Comparison of ENCODE assay signal across 36 cellular contexts in the genomic region with DNA sequence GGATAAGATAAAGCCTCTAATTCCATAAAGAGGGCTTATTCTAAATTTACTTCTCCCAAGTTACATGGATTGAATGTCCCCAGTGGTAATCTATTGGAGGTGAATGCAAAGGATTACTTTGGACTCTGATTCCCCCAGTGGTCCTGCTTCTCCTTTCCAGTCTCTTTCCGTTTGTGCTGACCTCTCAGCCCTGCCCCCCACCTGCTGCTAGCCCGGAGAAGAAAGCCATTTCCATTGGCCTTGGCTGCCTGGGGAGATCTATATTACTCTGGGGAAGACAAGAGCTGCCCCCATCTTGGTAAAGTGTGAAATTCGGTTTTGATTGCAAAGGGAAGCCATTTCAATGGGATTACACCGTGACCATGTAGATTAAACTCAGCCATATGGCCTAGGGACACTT. TPM values are rescaled to one million over a fixed set of nuclear protein-coding genes. Genes with fewer than 3 reads are reported as not detected.
"Had no signal": no experiment of that assay in that cellular context is flagged by ENCODE, and none has a peak within 500 bp of the region (broad histone marks: within the 10 kb centered on the region; RNA-seq: fewer than 3 reads in every experiment).

No MANE protein-coding gene starts in this region.

- H3K27me3 ChIP-seq: ascending aorta had no signal

- H3K4me3 ChIP-seq: ascending aorta, cardiac muscle cell, colonic mucosa had no signal

- H3K27ac Mint-ChIP-seq: activated CD4-positive, alpha-beta T cell treated with anti-CD3 and anti-CD28 coated beads, Interleukin-2, amount 10 ng/mL, durations not matched to agents 24 days and 14 days; activated CD8-positive, alpha-beta T cell treated with anti-CD3 and anti-CD28 coated beads for 36 hours; activated naive CD4-positive, alpha-beta T cell treated with anti-CD3 and anti-CD28 coated beads, Interleukin-2, amount 50 U/mL, for 24 hours; activated naive CD8-positive, alpha-beta T cell treated with anti-CD3 and anti-CD28 coated beads, Interleukin-2, amount 10 ng/mL, durations not matched to agents 7 days and 5 days; activated T-cell treated with anti-CD3 and anti-CD28 coated beads, Interleukin-2, amount 50 U/mL, for 72 hours; activated T-helper 17 cell treated with anti-CD3 and anti-CD28 coated beads, Interleukin-2, amount 50 U/mL, for 72 hours had no signal

- H3K27ac ChIP-seq: ascending aorta, cardiac muscle cell, colonic mucosa, KMS-11, VCaP had no signal

- H3K36me3 ChIP-seq: ascending aorta, cardiac muscle cell, colonic mucosa had no signal

- H3K4me2 ChIP-seq: KMS-11 had no signal

- H3K4me1 ChIP-seq: ascending aorta, colonic mucosa had no signal

- ATAC-seq: activated CD8-positive, alpha-beta T cell treated with anti-CD3 and anti-CD28 coated beads for 36 hours; activated T-cell treated with anti-CD3 and anti-CD28 coated beads, Interleukin-2, amount 50 U/mL, for 72 hours; activated T-helper 17 cell treated with anti-CD3 and anti-CD28 coated beads, Interleukin-2, amount 50 U/mL, for 72 hours had no signal

- H3K36me3 Mint-ChIP-seq: activated naive CD4-positive, alpha-beta T cell treated with anti-CD3 and anti-CD28 coated beads, Interleukin-2, amount 50 U/mL, for 24 hours; activated naive CD8-positive, alpha-beta T cell treated with anti-CD3 and anti-CD28 coated beads, Interleukin-2, amount 10 ng/mL, durations not matched to agents 7 days and 5 days had no signal

- H3K4me3 Mint-ChIP-seq: activated CD4-positive, alpha-beta T cell treated with anti-CD3 and anti-CD28 coated beads, Interleukin-2, amount 10 ng/mL, durations not matched to agents 24 days and 14 days; activated CD8-positive, alpha-beta T cell treated with anti-CD3 and anti-CD28 coated beads for 36 hours; activated naive CD4-positive, alpha-beta T cell treated with anti-CD3 and anti-CD28 coated beads, Interleukin-2, amount 50 U/mL, for 24 hours; activated naive CD8-positive, alpha-beta T cell treated with anti-CD3 and anti-CD28 coated beads, Interleukin-2, amount 10 ng/mL, durations not matched to agents 7 days and 5 days; activated T-cell treated with anti-CD3 and anti-CD28 coated beads, Interleukin-2, amount 50 U/mL, for 72 hours; activated T-helper 17 cell treated with anti-CD3 and anti-CD28 coated beads, Interleukin-2, amount 50 U/mL, for 72 hours; central memory CD8-positive, alpha-beta T cell had no signal

- DNase-seq: activated CD4-positive, alpha-beta T cell treated with anti-CD3 and anti-CD28 coated beads, Interleukin-2, amount 10 ng/mL, durations not matched to agents 24 days and 14 days; activated CD4-positive, alpha-beta T cell treated with anti-CD3 and anti-CD28 coated beads, Interleukin-2, amount 50 U/mL, for 4 hours; activated CD8-positive, alpha-beta T cell treated with anti-CD3 and anti-CD28 coated beads for 36 hours; activated effector memory CD4-positive, alpha-beta T cell treated with anti-CD3 and anti-CD28 coated beads, Interleukin-2, amount 50 U/mL, for 16 hours; activated naive CD4-positive, alpha-beta T cell treated with Interleukin-2 at 50 U/mL for 16 hours; activated naive CD8-positive, alpha-beta T cell treated with anti-CD3 and anti-CD28 coated beads, Interleukin-2, amount 10 ng/mL, durations not matched to agents 7 days and 5 days; activated T-cell treated with anti-CD3 and anti-CD28 coated beads, Interleukin-2, amount 50 U/mL, for 1 hour; activated T-cell treated with anti-CD3 and anti-CD28 coated beads, Interleukin-2, amount 50 U/mL, for 72 hours; amygdala; colonic mucosa; MM.1S; MV-4-11; NCI-H1105; NCI-H1417 treated with DMSO at 0.1 percent for 48 hours; NCI-H187 treated with DMSO at 0.1 percent for 48 hours; NCI-H2081; NCI-H2171 treated with DMSO at 0.1 percent for 48 hours; NCI-H526 treated with DMSO at 0.1 percent for 48 hours; NK-92 treated with Interleukin-12 subunit alpha and Interleukin-12 subunit beta, amount 100 ng/mL, for 24 hours; OCI-M1; Right ventricle myocardium superior; SW 1271; T-helper 1 cell; T-helper 2 cell; T-helper 9 cell had no signal

- H3K9me3 ChIP-seq: ascending aorta, colonic mucosa had no signal

- H3K9me3 Mint-ChIP-seq: activated CD4-positive, alpha-beta T cell treated with anti-CD3 and anti-CD28 coated beads, Interleukin-2, amount 10 ng/mL, durations not matched to agents 24 days and 14 days; activated CD8-positive, alpha-beta T cell treated with anti-CD3 and anti-CD28 coated beads for 36 hours; activated naive CD4-positive, alpha-beta T cell treated with anti-CD3 and anti-CD28 coated beads, Interleukin-2, amount 50 U/mL, for 24 hours; activated naive CD8-positive, alpha-beta T cell treated with anti-CD3 and anti-CD28 coated beads, Interleukin-2, amount 10 ng/mL, durations not matched to agents 7 days and 5 days; central memory CD8-positive, alpha-beta T cell had no signal

RNA-seq across cellular contexts. Expression of a gene that starts 13.3 kb away (rescaled TPM):
- total RNA-seq: activated CD8-positive, alpha-beta memory T cell treated with anti-CD3 and anti-CD28 coated beads for 36 hours; activated CD8-positive, alpha-beta T cell treated with anti-CD3 and anti-CD28 coated beads for 36 hours; activated naive CD8-positive, alpha-beta T cell treated with anti-CD3 and anti-CD28 coated beads, Interleukin-2, amount 10 ng/mL, durations not matched to agents 7 days and 5 days; activated T-cell treated with anti-CD3 and anti-CD28 coated beads, Interleukin-2, amount 50 U/mL, for 72 hours; activated T-helper 17 cell treated with anti-CD3 and anti-CD28 coated beads, Interleukin-2, amount 50 U/mL, for 72 hours; ascending aorta; cardiac muscle cell; chondrocyte; LHCN-M2; NCI-H460; Right ventricle myocardium superior had no signal

RNA-seq across cellular contexts. Expression of a gene that starts 53.7 kb away (rescaled TPM):
- total RNA-seq: activated CD4-positive, alpha-beta T cell treated with anti-CD3 and anti-CD28 coated beads, Interleukin-2, amount 10 ng/mL, durations not matched to agents 24 days and 14 days; activated CD8-positive, alpha-beta memory T cell treated with anti-CD3 and anti-CD28 coated beads for 36 hours; activated CD8-positive, alpha-beta T cell treated with anti-CD3 and anti-CD28 coated beads for 36 hours; activated naive CD8-positive, alpha-beta T cell treated with anti-CD3 and anti-CD28 coated beads, Interleukin-2, amount 10 ng/mL, durations not matched to agents 7 days and 5 days; ascending aorta; chondrocyte; LHCN-M2; NCI-H460 had no signal
